Comparison of ENCODE assay signal across 24 cellular contexts in the genomic region with DNA sequence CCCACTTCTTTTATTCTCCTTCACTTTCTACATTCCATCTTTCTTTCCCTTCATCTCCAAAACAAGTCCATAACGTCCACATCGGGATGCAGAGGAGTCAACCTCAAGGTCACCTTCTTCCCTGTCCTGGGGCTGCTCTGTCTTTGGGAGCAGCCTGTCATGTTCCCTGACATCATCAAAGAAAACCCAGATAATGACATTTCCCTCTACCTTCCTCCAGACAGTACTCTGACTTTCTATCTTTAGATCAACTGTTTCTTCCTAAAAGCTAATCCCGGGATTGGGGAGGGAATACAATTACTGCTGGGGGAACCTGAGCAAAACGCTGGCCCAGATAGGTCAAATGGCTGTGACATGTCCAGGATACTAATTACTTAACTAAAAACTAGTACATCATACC. TPM values are rescaled to one million over a fixed set of nuclear protein-coding genes. Genes with fewer than 3 reads are reported as not detected.
"Had no signal": no experiment of that assay in that cellular context is flagged by ENCODE, and none has a peak within 500 bp of the region (broad histone marks: within the 10 kb centered on the region; RNA-seq: fewer than 3 reads in every experiment).

No MANE protein-coding gene starts in this region.

- H3K27ac ChIP-seq: RWPE1 had no signal

- ATAC-seq: HepG2, Panc1, PC-3, T-cell had no signal

- DNase-seq: IMR-90, Karpas-422, KG1, MM.1S, NCI-H1092 treated with DMSO at 0.1 percent for 48 hours, NCI-H1436, NCI-H187, NCI-H2029, NCI-H2081 treated with DMSO at 0.1 percent for 48 hours, NCI-H2171, NCI-H226, NCI-H446, NCI-H510A, NCI-H524 treated with DMSO at 0.1 percent for 48 hours, NCI-H774, PC-3, SW 1271, T-cell had no signal

- FAIRE-seq: HepG2 had no signal

RNA-seq across cellular contexts. Expression of a gene that starts 39.0 kb away (rescaled TPM):
- total RNA-seq: HT-29, OCI-LY7, PC-3, SK-MEL-5 had no signal
- polyA plus RNA-seq: IMR-90 had no signal
